9 cellular contexts compared by ENCODE assay signal in the genomic region with DNA sequence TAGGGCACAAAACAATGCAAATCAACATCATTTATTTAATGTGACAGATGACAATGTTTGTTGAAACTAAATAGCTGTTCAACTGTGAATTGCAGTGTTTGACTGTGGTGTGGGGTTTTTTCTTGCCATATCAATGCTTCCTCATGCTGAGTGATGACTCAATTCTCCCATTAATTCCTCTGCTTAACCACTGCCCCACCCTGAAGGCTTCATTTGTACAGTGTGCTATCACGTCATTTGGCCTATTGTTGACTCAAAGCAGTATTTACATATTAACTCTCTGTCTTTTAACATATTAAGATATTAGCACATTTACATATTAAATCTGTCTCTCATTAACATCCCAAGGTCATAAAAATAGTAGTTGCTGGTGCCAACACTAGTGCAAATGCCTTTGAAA.
DNase-seq lines count a peak whose midpoint lies in the region; ATAC-seq, FAIRE-seq and TF ChIP-seq lines count a peak whose summit lies in the region.
"Had no signal": no experiment of that assay in that cellular context is flagged by ENCODE, and none has a peak within 500 bp of the region (broad histone marks: within the 10 kb centered on the region; RNA-seq: fewer than 3 reads in every experiment).

No MANE protein-coding gene starts in this region.

- no peaks in the 10 kb centered on the region for H3K9me3 ChIP-seq in K562 (replicated peaks; ENCODE audit: control insufficient read depth, insufficient read depth, low read depth, low read length)

- in situ Hi-C loops in K562 (cut with MboI): loop anchor here (25.0 kb wide), 1 partner anchor 582 kb away; no protein-coding TSS in a partner anchor

- no peaks in the 10 kb centered on the region for H3K79me2 ChIP-seq in K562 (ENCODE audit: control insufficient read depth, insufficient read depth, low read length)

- intact Hi-C loops in K562 (cut with micrococcal nuclease): no loop called here

- peak; percentile 64 for ATAC-seq in GM21367 (IDR thresholded peaks at IDR 0.05; ENCODE audit: unreplicated experiment)
- ATAC-seq in K562: peak; percentile 66
- ATAC-seq: Panc1 had no signal

- no peaks in the 10 kb centered on the region for H4K20me1 ChIP-seq in K562 (replicated peaks; ENCODE audit: control insufficient read depth, insufficient read depth, low read length)

- POLR2A ChIA-PET in K562 (lab: Yijun Ruan, JAX): no interaction called here

- H3K9me1 ChIP-seq in K562 (ENCODE audit: control insufficient read depth, insufficient read depth, low read length): no peaks in the 10 kb centered on the region

- no peak for TF ChIP-seq POLR2A in K562 (conservative IDR thresholded peaks at IDR 0.05)

- no peak for TF ChIP-seq CTCF in K562 (IDR thresholded peaks at IDR 0.05 in 2 of 3, conservative IDR thresholded peaks at IDR 0.05 in 1 of 3; ENCODE audit: insufficient read depth in 2 of 3, low read depth in 1 of 3, low read length in 3 of 3)

- H3K36me3 ChIP-seq in K562 (ENCODE audit: control insufficient read depth, insufficient read depth, low read length): no peaks in the 10 kb centered on the region

- no peak overlapping the region for H3K9ac ChIP-seq in K562 (ENCODE audit: insufficient read depth in 1 of 2, low read depth in 2 of 2, low read length in 2 of 2)

- H3K27me3 ChIP-seq in K562 (ENCODE audit: control insufficient read depth in 2 of 2, insufficient read depth in 2 of 2, low read length in 2 of 2): no peaks in the 10 kb centered on the region

- no peak overlapping the region for H3K27ac ChIP-seq in K562 (ENCODE audit: extremely low read depth, low read depth, low read length)

- no peak overlapping the region for H2AFZ ChIP-seq in K562 (ENCODE audit: low read depth, low read length)

- no peak for TF ChIP-seq EP300 in K562 (IDR thresholded peaks at IDR 0.05; ENCODE audit: low read length)

- H3K4me2 ChIP-seq in K562 (ENCODE audit: insufficient read depth, low read length): no peak overlapping the region

- no peaks in the 10 kb centered on the region for H3K4me1 ChIP-seq in K562 (replicated peaks in 1 of 2; ENCODE audit: control insufficient read depth in 2 of 2, insufficient read depth in 2 of 2, low read length in 2 of 2)

- CTCF ChIA-PET in K562 (lab: Yijun Ruan, JAX; ENCODE audit: low intra/inter-chr PET ratio): no interaction called here

- BruUV-seq in K562 (replicated peaks; lab: Mats Ljungman, UMichigan): no TSS peak

- no peak for TF ChIP-seq RAD21 in K562 (CRISPR knock-in tag; conservative IDR thresholded peaks at IDR 0.05 in 1 of 2, IDR thresholded peaks at IDR 0.05 in 1 of 2)

- FAIRE-seq in K562 (lab: Jason Lieb, UNC): peak; percentile 72

- H3K4me3 ChIP-seq in K562: no peak overlapping the region

- DNase-seq in EL: peak; percentile 69
- peak; percentile 51 for DNase-seq in HT-29 (ENCODE audit: low spot score)
- peak; percentile 17 to 51 (median 26) for DNase-seq in K562 (ENCODE audit: extremely low read depth in 1 of 4, low spot score in 3 of 4)
- no peak for DNase-seq in stimulated activated CD4-positive, alpha-beta T cell treated with anti-CD3 and anti-CD28 coated beads, Interleukin-4, amount 100 ng/mL, for 4 hours
- DNase-seq in DMS 273 treated with DMSO at 0.1 percent for 48 hours (lab: John Stamatoyannopoulos, UW): no peak
- DNase-seq in nucleus accumbens (lab: John Stamatoyannopoulos, UW): no peak
- DNase-seq in Ammon's horn (ENCODE audit: low spot score): no peak

- 0% methylated on average over 1 of the region's 1 CpG for WGBS in K562 (ENCODE audit: insufficient coverage, low coverage, missing lambda C conversion rate)

TF ChIP-seq in K562, 482 proteins besides CTCF, POLR2A, EP300 and RAD21 (continues in another document):
- TF ChIP-seq, protein P1, sequence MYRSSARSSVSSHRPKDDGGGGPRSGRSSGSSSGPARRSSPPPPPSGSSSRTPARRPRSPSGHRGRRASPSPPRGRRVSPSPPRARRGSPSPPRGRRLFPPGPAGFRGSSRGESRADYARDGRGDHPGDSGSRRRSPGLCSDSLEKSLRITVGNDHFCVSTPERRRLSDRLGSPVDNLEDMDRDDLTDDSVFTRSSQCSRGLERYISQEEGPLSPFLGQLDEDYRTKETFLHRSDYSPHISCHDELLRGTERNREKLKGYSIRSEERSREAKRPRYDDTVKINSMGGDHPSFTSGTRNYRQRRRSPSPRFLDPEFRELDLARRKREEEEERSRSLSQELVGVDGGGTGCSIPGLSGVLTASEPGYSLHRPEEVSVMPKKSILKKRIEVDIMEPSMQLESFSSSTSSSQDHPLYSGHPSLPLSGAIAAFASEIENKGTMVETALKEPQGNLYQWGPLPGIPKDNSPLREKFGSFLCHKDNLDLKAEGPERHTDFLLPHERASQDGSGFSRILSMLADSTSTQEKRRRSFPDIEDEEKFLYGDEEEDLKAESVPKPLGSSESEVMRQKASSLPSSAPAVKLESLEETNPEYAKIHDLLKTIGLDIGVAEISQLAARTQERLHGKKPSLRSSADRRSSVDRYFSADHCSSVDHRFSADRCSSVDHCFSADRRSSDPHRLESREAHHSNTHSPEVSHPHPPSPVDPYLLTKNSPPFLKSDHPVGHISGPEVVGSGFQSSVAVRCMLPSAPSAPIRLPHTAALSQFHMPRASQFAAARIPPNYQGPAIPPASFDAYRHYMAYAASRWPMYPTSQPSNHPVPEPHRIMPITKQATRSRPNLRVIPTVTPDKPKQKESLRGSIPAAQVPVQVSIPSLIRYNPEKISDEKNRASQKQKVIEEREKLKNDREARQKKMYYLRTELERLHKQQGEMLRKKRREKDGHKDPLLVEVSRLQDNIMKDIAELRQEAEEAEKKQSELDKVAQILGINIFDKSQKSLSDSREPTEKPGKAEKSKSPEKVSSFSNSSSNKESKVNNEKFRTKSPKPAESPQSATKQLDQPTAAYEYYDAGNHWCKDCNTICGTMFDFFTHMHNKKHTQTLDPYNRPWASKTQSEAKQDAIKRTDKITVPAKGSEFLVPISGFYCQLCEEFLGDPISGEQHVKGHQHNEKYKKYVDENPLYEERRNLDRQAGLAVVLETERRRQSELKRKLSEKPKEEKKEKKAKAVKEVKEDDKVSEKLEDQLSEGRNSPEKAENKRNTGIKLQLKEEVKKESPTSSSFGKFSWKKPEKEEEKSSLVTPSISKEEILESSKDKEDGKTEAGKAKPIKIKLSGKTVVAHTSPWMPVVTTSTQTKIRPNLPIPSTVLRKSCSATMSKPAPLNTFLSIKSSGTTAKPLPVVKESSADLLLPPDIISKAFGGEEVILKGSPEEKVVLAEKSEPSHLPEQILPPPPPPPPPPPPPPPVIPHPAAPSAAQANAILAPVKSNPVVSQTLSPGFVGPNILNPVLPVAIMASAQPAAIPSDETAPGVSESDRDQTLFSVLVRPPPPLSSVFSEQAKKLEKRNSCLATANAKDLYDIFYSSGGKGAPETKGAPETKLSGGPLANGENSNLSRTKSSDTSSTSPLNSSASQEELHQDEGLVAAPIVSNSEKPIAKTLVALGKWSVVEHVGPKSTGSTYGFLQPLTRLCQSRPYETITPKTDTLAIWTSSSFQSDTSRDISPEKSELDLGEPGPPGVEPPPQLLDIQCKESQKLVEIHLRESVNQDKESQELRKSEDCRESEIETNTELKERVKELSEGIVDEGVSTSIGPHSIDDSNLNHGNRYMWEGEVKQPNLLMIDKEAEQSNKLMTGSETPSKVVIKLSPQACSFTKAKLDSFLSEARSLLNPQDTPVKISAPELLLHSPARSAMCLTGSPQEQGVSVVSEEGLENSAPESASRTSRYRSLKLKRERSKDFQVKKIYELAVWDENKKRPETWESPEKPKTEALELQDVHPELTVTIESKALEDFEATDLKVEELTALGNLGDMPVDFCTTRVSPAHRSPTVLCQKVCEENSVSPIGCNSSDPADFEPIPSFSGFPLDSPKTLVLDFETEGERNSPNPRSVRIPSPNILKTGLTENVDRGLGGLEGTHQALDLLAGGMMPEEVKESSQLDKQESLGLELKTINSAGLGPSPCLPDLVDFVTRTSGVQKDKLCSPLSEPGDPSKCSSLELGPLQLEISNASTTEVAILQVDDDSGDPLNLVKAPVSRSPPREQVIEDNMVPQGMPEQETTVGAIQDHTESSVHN (IDR thresholded peaks at IDR 0.05; ENCODE audit: borderline replicate concordance in 1 of 2, low read depth in 1 of 2): no peak
- no peak for TF ChIP-seq EHMT2 (IDR thresholded peaks at IDR 0.05)
- peak; percentile 40; the same call in 1 of the 2 replicates for TF ChIP-seq CREM (IDR thresholded peaks at IDR 0.05; ENCODE audit: low read depth)
- TF ChIP-seq HOXB6 (CRISPR knock-in tag; IDR thresholded peaks at IDR 0.05; ENCODE audit: borderline replicate concordance): no peak
- peak; percentile 31 for TF ChIP-seq CCNT2 (IDR thresholded peaks at IDR 0.05; ENCODE audit: borderline replicate concordance, extremely low read depth, insufficient read length, low read depth, low read length)
- peak; percentile 90 for TF ChIP-seq NFATC3 (IDR thresholded peaks at IDR 0.05)
- TF ChIP-seq NFE2L1 (tag; IDR thresholded peaks at IDR 0.05; ENCODE audit: borderline replicate concordance, low read depth): no peak
- TF ChIP-seq, protein P2, sequence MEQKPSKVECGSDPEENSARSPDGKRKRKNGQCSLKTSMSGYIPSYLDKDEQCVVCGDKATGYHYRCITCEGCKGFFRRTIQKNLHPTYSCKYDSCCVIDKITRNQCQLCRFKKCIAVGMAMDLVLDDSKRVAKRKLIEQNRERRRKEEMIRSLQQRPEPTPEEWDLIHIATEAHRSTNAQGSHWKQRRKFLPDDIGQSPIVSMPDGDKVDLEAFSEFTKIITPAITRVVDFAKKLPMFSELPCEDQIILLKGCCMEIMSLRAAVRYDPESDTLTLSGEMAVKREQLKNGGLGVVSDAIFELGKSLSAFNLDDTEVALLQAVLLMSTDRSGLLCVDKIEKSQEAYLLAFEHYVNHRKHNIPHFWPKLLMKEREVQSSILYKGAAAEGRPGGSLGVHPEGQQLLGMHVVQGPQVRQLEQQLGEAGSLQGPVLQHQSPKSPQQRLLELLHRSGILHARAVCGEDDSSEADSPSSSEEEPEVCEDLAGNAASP (IDR thresholded peaks at IDR 0.05): no peak
- no peak for TF ChIP-seq MTF1 (CRISPR knock-in tag; IDR thresholded peaks at IDR 0.05; ENCODE audit: borderline replicate concordance)
- TF ChIP-seq GATAD2B (IDR thresholded peaks at IDR 0.05; ENCODE audit: borderline replicate concordance): no peak
- TF ChIP-seq SOX6 (IDR thresholded peaks at IDR 0.05): 0 out of 2 replicates have a peak, but pooled peaks have one; percentile 31
- TF ChIP-seq CEBPG (CRISPR knock-in tag; IDR thresholded peaks at IDR 0.05): no peak
- TF ChIP-seq CEBPG (tag; conservative IDR thresholded peaks at IDR 0.05 in 1 of 2, IDR thresholded peaks at IDR 0.05 in 1 of 2): 0 out of 4 replicates have a peak, but pooled peaks of 1 of the 2 experiments have one; percentile 33
- no peak for TF ChIP-seq ZNF24 (IDR thresholded peaks at IDR 0.05)
- TF ChIP-seq FOS (IDR thresholded peaks at IDR 0.05; ENCODE audit: extremely low read depth, insufficient read length): peak; percentile 14
- no peak for TF ChIP-seq ZNF311 (CRISPR knock-in tag; IDR thresholded peaks at IDR 0.05)

Comparison
In these comparisons a context has a peak if more than half of its experiments do, and no peak if none do; other contexts are left out.
1. DNase-seq: peak in EL (single experiment), HT-29 (single experiment) and K562 (4 of 4); none in stimulated activated CD4-positive, alpha-beta T cell treated with anti-CD3 and anti-CD28 coated beads, Interleukin-4, amount 100 ng/mL, for 4 hours (0 of 2), DMS 273 treated with DMSO at 0.1 percent for 48 hours (single experiment), nucleus accumbens (0 of 56) and Ammon's horn (single experiment).